23 cellular contexts compared by ENCODE assay signal in genomic region chr4:145524535-145524934, GRCh38. TPM values are rescaled to one million over a fixed set of nuclear protein-coding genes. Genes with fewer than 3 reads are reported as not detected.
DNase-seq lines count a peak whose midpoint lies in the region; ATAC-seq and TF ChIP-seq lines count a peak whose summit lies in the region.
"Had no signal": no experiment of that assay in that cellular context is flagged by ENCODE, and none has a peak within 500 bp of the region (broad histone marks: within the 10 kb centered on the region; RNA-seq: fewer than 3 reads in every experiment).

No MANE protein-coding gene starts in this region.

- POLR2A ChIA-PET in WTC11 (lab: Charles Lee) = no interaction called here

- H3K4me3 Mint-ChIP-seq in nephron progenitor cell = no peak overlapping the region
- no peak overlapping the region for H3K4me3 Mint-ChIP-seq in endothelial cell (ENCODE audit: unreplicated experiment)
- no peak overlapping the region for H3K4me3 Mint-ChIP-seq in WTC11
- H3K4me3 Mint-ChIP-seq: activated B cell treated with CpG ODN at 0.5 μM for 24 hours; activated CD8-positive, alpha-beta T cell treated with anti-CD3 and anti-CD28 coated beads for 36 hours; activated T-cell treated with anti-CD3 and anti-CD28 coated beads, Interleukin-2, amount 50 U/mL, for 4 hours; H9; naive thymus-derived CD8-positive, alpha-beta T cell had no signal

- DNase-seq in GM06990 (ENCODE audit: extremely low read depth, insufficient read length) (no peak), GM23248 (no peak), SK-N-MC (ENCODE audit: low read depth, low spot score) (no peak), nephron progenitor cell (no peak), endothelial cell (ENCODE audit: low spot score) (no peak), WTC11 (ENCODE audit: low spot score) (no peak), brain microvascular endothelial cell (no peak)
- DNase-seq in activated effector memory CD4-positive, alpha-beta T cell treated with Interleukin-2 at 50 U/mL for 16 hours = no peak
- DNase-seq: ACHN; activated B cell treated with CpG ODN at 0.5 μM for 24 hours; activated CD8-positive, alpha-beta T cell treated with anti-CD3 and anti-CD28 coated beads for 36 hours; activated naive CD4-positive, alpha-beta T cell treated with anti-CD3 and anti-CD28 coated beads, Interleukin-2, amount 50 U/mL, for 16 hours; activated T-cell treated with anti-CD3 and anti-CD28 coated beads, Interleukin-2, amount 50 U/mL, for 4 hours; DMS 273 treated with DMSO at 0.1 percent for 48 hours; H9; mammary epithelial cell; naive thymus-derived CD8-positive, alpha-beta T cell; NCI-H146; NCI-H2171; NCI-H526 treated with DMSO at 0.1 percent for 48 hours; stimulated activated CD4-positive, alpha-beta T cell treated with anti-CD3 and anti-CD28 coated beads, Interleukin-4, amount 100 ng/mL, for 24 hours had no signal

- H3K36me3 Mint-ChIP-seq in nephron progenitor cell (ENCODE audit: low read depth) (peaks cover 62% of the 10 kb centered on the region), endothelial cell (ENCODE audit: low read depth, unreplicated experiment) (peaks cover 10% of the 10 kb centered on the region), WTC11 (no peaks in the 10 kb centered on the region)

- peak overlapping the region; percentile 6; the same call in 1 of the 2 replicates for H3K27ac ChIP-seq in GM23248
- 0 out of 2 replicates have a peak overlapping the region, but pooled peaks have one; percentile 0 for H3K27ac ChIP-seq in SK-N-MC
- no peak overlapping the region for H3K27ac ChIP-seq in brain microvascular endothelial cell

- peaks cover 17% of the 10 kb centered on the region for H3K4me1 ChIP-seq in GM23248 (ENCODE audit: insufficient read depth)

- in situ Hi-C loops in GM23248 (cut with MboI) = no loop called here
- in situ Hi-C loops in brain microvascular endothelial cell (cut with HindIII; ENCODE audit: low pct_ligation_motif_present, low sequenced_read_pairs) = no loop called here

- H3K9me2 ChIP-seq in GM23248 (ENCODE audit: insufficient read depth) = no peaks in the 10 kb centered on the region

- TF ChIP-seq CTCF in GM06990 (IDR thresholded peaks at IDR 0.05; ENCODE audit: insufficient read depth, low read length, poor library complexity, severe bottlenecking) = no peak
- no peak for TF ChIP-seq CTCF in nephron progenitor cell (IDR thresholded peaks at IDR 0.05)
- no peak for TF ChIP-seq CTCF in endothelial cell (IDR thresholded peaks at IDR 0.05; ENCODE audit: unreplicated experiment)
- TF ChIP-seq CTCF in WTC11 (IDR thresholded peaks at IDR 0.05) = no peak
- no peak for TF ChIP-seq CTCF in brain microvascular endothelial cell (IDR thresholded peaks at IDR 0.05; ENCODE audit: low read depth, low read length, missing control alignments)

- H3K36me3 ChIP-seq in GM06990 (ENCODE audit: control insufficient read depth, insufficient read depth, low read length) (no peaks in the 10 kb centered on the region; the same call in 1 of the 2 replicates), GM23248 (ENCODE audit: low read depth) (no peaks in the 10 kb centered on the region; the same call in 1 of the 2 replicates), SK-N-MC (ENCODE audit: insufficient read depth, low read length) (peaks cover 14% of the 10 kb centered on the region), brain microvascular endothelial cell (replicated peaks) (no peaks in the 10 kb centered on the region)

- peak overlapping the region; percentile 27 for H2AFZ ChIP-seq in GM23248

- H3F3A ChIP-seq in GM23248 (ENCODE audit: insufficient read depth) = peaks cover 21% of the 10 kb centered on the region

- CTCF ChIA-PET in WTC11 (lab: Charles Lee) = no interaction called here

- H3K27ac Mint-ChIP-seq in nephron progenitor cell (peak overlapping the region; percentile 70), endothelial cell (ENCODE audit: unreplicated experiment) (no peak overlapping the region), WTC11 (no peak overlapping the region; the same call in 1 of the 2 replicates)
- H3K27ac Mint-ChIP-seq: activated B cell treated with CpG ODN at 0.5 μM for 24 hours; activated CD8-positive, alpha-beta T cell treated with anti-CD3 and anti-CD28 coated beads for 36 hours; H9; naive thymus-derived CD8-positive, alpha-beta T cell had no signal

- H3K27me3 ChIP-seq in GM06990 (replicated peaks; ENCODE audit: control insufficient read depth, insufficient read depth, low read length) = no peaks in the 10 kb centered on the region
- H3K27me3 ChIP-seq in GM23248 (replicated peaks; ENCODE audit: insufficient read depth) = no peaks in the 10 kb centered on the region
- no peaks in the 10 kb centered on the region for H3K27me3 ChIP-seq in brain microvascular endothelial cell (replicated peaks)

- no peak overlapping the region for H3K9ac ChIP-seq in GM23248
- H3K9ac ChIP-seq in SK-N-MC (ENCODE audit: insufficient read length) = no peak overlapping the region

- WGBS in GM23248 (ENCODE audit: low coverage in 1 of 2, low lambda C conversion rate in 2 of 2, missing lambda C conversion rate in 2 of 2), 2 experiments = 9 to 13% methylated on average over 2 of the region's 2 CpGs

- H3K27me3 Mint-ChIP-seq in nephron progenitor cell (ENCODE audit: low read depth, poor library complexity) (no peaks in the 10 kb centered on the region), endothelial cell (ENCODE audit: unreplicated experiment) (no peaks in the 10 kb centered on the region), WTC11 (ENCODE audit: low read depth) (no peaks in the 10 kb centered on the region)

- H3K9me3 ChIP-seq in GM23248 (ENCODE audit: low read depth) (no peaks in the 10 kb centered on the region), SK-N-MC (ENCODE audit: low read depth, low read length) (no peaks in the 10 kb centered on the region)

- peaks cover 76% of the 10 kb centered on the region for H3K79me2 ChIP-seq in GM23248 (ENCODE audit: insufficient read depth)

- H3K4me1 Mint-ChIP-seq in nephron progenitor cell (peaks cover 28% of the 10 kb centered on the region), endothelial cell (ENCODE audit: unreplicated experiment) (peaks cover 16% of the 10 kb centered on the region), WTC11 (peaks cover 26% of the 10 kb centered on the region)

- peak overlapping the region; percentile 26 for H3K4me2 ChIP-seq in GM23248 (ENCODE audit: unreplicated experiment)

- ATAC-seq in WTC11 = no peak
- ATAC-seq: activated CD8-positive, alpha-beta T cell treated with anti-CD3 and anti-CD28 coated beads for 36 hours; activated T-cell treated with anti-CD3 and anti-CD28 coated beads, Interleukin-2, amount 50 U/mL, for 4 hours; HepG2; naive thymus-derived CD8-positive, alpha-beta T cell had no signal

- peak overlapping the region; percentile 38 for H3K4me3 ChIP-seq in GM06990 (replicated peaks; ENCODE audit: low read depth, low read length)
- peak overlapping the region; percentile 16; the same call in 1 of the 2 replicates for H3K4me3 ChIP-seq in GM23248
- no peak overlapping the region for H3K4me3 ChIP-seq in SK-N-MC
- H3K4me3 ChIP-seq in brain microvascular endothelial cell (ENCODE audit: low read depth, low read length) = no peak overlapping the region
- H3K4me3 ChIP-seq: coronary artery had no signal

- H3K9me3 Mint-ChIP-seq in nephron progenitor cell (no peaks in the 10 kb centered on the region), endothelial cell (ENCODE audit: unreplicated experiment) (no peaks in the 10 kb centered on the region), WTC11 (no peaks in the 10 kb centered on the region)
- H3K9me3 Mint-ChIP-seq: activated B cell treated with CpG ODN at 0.5 μM for 24 hours; activated CD8-positive, alpha-beta T cell treated with anti-CD3 and anti-CD28 coated beads for 36 hours; activated T-cell treated with anti-CD3 and anti-CD28 coated beads, Interleukin-2, amount 50 U/mL, for 4 hours; H9; naive thymus-derived CD8-positive, alpha-beta T cell had no signal

- H4K20me1 ChIP-seq in GM23248 (ENCODE audit: insufficient read depth) = no peaks in the 10 kb centered on the region

TF ChIP-seq in WTC11, 78 proteins besides CTCF, POLR2A, EP300 and RAD21 (continues in another document):
- TF ChIP-seq JUN (CRISPR knock-in tag; IDR thresholded peaks at IDR 0.05) = no peak
- TF ChIP-seq MAX (CRISPR knock-in tag; IDR thresholded peaks at IDR 0.05) = no peak
- TF ChIP-seq ZNF423 (CRISPR knock-in tag; IDR thresholded peaks at IDR 0.05) = no peak
- TF ChIP-seq NR3C1 (CRISPR knock-in tag; conservative IDR thresholded peaks at IDR 0.05; ENCODE audit: low read depth) = no peak
- no peak for TF ChIP-seq ZNF232 (CRISPR knock-in tag; IDR thresholded peaks at IDR 0.05)
- no peak for TF ChIP-seq NR2C2 (CRISPR knock-in tag; IDR thresholded peaks at IDR 0.05)
- TF ChIP-seq RELA (CRISPR knock-in tag; IDR thresholded peaks at IDR 0.05; ENCODE audit: borderline replicate concordance) = no peak
- no peak for TF ChIP-seq ZNF396 (CRISPR knock-in tag; IDR thresholded peaks at IDR 0.05; ENCODE audit: borderline replicate concordance)
- no peak for TF ChIP-seq IRF1 (CRISPR knock-in tag; IDR thresholded peaks at IDR 0.05)
- no peak for TF ChIP-seq E2F1 (CRISPR knock-in tag; IDR thresholded peaks at IDR 0.05)
- TF ChIP-seq NR1H2 (CRISPR knock-in tag; IDR thresholded peaks at IDR 0.05) = no peak
- no peak for TF ChIP-seq FOXK1 (CRISPR knock-in tag; IDR thresholded peaks at IDR 0.05)

RNA-seq across cellular contexts. Expression of gene SMAD1, which starts 42.9 kb away (rescaled TPM):
- 24.0 and 24.9 TPM in 2 replicates for total RNA-seq in GM23248 (2014; rRNA removed; shearing (Covaris generic))
- 17.8 and 20.2 TPM in 2 replicates for polyA plus RNA-seq in GM23248 (2016; fragmentation: Nextera tagmentation; extraction: Ambion mirVana)
- total RNA-seq in endothelial cell (ENCODE audit: unreplicated experiment) (82.8 TPM), WTC11 (2021) (14.1 to 15.4 TPM (median 15.1 TPM) in 3 replicates)
- total RNA-seq: activated B cell treated with CpG ODN at 0.5 μM for 24 hours; naive thymus-derived CD8-positive, alpha-beta T cell had no signal

Comparison
In these comparisons a context has a peak if more than half of its experiments do, and no peak if none do; other contexts are left out.
1. H3K4me3 ChIP-seq: peak in GM06990 (single experiment) and GM23248 (single experiment); none in SK-N-MC (single experiment) and brain microvascular endothelial cell (single experiment).